Comparison of ENCODE assay signal across 1 cellular context in the genomic region with DNA sequence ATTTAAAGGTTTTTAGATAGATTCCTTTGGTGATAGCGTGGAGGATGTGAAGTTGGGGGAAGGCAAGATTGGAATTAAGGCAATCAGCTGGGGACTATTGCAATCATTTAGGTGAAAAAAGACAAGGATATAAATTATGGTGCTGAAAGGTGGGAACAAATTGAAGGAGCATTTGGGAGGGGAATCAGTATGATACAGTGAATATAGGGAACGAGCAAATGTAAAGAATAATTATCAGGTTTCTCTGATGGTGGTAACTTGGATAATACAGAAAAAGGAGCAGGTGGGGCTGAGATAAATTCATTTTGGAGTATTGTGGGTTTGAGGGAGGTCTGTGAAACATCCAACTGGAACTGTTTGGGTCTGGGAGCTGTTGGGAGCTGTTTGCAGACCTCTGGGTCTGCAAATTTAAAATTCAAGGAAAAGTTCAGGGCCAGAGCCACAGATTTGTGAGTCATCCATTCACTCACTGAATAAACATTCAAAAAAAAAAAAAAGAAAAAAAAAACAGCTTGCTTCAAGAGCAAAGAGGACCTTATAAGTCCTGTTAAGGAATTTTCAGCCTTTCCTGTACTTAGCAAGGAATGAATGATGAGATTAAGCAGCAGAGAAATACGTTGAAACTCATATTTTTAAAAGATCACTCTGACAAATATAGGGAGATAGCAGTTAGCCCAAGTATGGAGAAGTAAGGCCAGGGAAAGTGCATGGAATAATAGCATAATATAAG.
TF ChIP-seq lines count a peak whose summit lies in the region.

No MANE protein-coding gene starts in this region.

TF ChIP-seq in HepG2, 621 proteins besides CTCF, POLR2A, EP300 and RAD21 (continued from another document and continues in another):
- TF ChIP-seq, protein P1, sequence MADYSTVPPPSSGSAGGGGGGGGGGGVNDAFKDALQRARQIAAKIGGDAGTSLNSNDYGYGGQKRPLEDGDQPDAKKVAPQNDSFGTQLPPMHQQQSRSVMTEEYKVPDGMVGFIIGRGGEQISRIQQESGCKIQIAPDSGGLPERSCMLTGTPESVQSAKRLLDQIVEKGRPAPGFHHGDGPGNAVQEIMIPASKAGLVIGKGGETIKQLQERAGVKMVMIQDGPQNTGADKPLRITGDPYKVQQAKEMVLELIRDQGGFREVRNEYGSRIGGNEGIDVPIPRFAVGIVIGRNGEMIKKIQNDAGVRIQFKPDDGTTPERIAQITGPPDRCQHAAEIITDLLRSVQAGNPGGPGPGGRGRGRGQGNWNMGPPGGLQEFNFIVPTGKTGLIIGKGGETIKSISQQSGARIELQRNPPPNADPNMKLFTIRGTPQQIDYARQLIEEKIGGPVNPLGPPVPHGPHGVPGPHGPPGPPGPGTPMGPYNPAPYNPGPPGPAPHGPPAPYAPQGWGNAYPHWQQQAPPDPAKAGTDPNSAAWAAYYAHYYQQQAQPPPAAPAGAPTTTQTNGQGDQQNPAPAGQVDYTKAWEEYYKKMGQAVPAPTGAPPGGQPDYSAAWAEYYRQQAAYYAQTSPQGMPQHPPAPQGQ (CRISPR knock-in tag; IDR thresholded peaks at IDR 0.05; ENCODE audit: borderline replicate concordance): no peak
- TF ChIP-seq HOXA3 (CRISPR knock-in tag; IDR thresholded peaks at IDR 0.05): no peak
- no peak for TF ChIP-seq NCOA5 (CRISPR knock-in tag; IDR thresholded peaks at IDR 0.05)
- TF ChIP-seq PCBP1 (IDR thresholded peaks at IDR 0.05; ENCODE audit: borderline replicate concordance, low read depth, low read length): no peak
- no peak for TF ChIP-seq GZF1 (CRISPR knock-in tag; IDR thresholded peaks at IDR 0.05)
- TF ChIP-seq, protein P2, sequence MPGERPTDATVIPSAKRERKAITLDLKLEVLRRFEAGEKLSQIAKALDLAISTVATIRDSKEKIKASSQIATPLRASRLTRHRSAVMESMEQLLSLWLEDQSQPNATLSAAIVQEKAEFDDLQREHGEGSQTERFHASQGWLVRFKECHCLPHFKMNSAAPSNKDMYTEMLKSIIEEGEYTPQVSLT (CRISPR knock-in tag; IDR thresholded peaks at IDR 0.05; ENCODE audit: borderline replicate concordance, low read depth): no peak
- TF ChIP-seq ZNF607 (CRISPR knock-in tag; IDR thresholded peaks at IDR 0.05; ENCODE audit: borderline replicate concordance): no peak
- TF ChIP-seq MIXL1 (CRISPR knock-in tag; IDR thresholded peaks at IDR 0.05): peak; percentile 54; the same call in 1 of the 2 replicates
- TF ChIP-seq IKZF1 (IDR thresholded peaks at IDR 0.05): no peak
- TF ChIP-seq, protein P3, sequence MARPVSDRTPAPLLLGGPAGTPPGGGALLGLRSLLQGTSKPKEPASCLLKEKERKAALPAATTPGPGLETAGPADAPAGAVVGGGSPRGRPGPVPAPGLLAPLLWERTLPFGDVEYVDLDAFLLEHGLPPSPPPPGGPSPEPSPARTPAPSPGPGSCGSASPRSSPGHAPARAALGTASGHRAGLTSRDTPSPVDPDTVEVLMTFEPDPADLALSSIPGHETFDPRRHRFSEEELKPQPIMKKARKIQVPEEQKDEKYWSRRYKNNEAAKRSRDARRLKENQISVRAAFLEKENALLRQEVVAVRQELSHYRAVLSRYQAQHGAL (CRISPR knock-in tag; IDR thresholded peaks at IDR 0.05; ENCODE audit: not compliant biosample characterization): no peak
- TF ChIP-seq, protein P4, sequence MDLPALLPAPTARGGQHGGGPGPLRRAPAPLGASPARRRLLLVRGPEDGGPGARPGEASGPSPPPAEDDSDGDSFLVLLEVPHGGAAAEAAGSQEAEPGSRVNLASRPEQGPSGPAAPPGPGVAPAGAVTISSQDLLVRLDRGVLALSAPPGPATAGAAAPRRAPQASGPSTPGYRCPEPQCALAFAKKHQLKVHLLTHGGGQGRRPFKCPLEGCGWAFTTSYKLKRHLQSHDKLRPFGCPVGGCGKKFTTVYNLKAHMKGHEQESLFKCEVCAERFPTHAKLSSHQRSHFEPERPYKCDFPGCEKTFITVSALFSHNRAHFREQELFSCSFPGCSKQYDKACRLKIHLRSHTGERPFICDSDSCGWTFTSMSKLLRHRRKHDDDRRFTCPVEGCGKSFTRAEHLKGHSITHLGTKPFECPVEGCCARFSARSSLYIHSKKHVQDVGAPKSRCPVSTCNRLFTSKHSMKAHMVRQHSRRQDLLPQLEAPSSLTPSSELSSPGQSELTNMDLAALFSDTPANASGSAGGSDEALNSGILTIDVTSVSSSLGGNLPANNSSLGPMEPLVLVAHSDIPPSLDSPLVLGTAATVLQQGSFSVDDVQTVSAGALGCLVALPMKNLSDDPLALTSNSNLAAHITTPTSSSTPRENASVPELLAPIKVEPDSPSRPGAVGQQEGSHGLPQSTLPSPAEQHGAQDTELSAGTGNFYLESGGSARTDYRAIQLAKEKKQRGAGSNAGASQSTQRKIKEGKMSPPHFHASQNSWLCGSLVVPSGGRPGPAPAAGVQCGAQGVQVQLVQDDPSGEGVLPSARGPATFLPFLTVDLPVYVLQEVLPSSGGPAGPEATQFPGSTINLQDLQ (CRISPR knock-in tag; IDR thresholded peaks at IDR 0.05): no peak
- TF ChIP-seq NR3C1 (CRISPR knock-in tag; IDR thresholded peaks at IDR 0.05): no peak
- TF ChIP-seq DPF2 (CRISPR knock-in tag; IDR thresholded peaks at IDR 0.05; ENCODE audit: borderline replicate concordance, low read depth): no peak
- TF ChIP-seq, protein P5, sequence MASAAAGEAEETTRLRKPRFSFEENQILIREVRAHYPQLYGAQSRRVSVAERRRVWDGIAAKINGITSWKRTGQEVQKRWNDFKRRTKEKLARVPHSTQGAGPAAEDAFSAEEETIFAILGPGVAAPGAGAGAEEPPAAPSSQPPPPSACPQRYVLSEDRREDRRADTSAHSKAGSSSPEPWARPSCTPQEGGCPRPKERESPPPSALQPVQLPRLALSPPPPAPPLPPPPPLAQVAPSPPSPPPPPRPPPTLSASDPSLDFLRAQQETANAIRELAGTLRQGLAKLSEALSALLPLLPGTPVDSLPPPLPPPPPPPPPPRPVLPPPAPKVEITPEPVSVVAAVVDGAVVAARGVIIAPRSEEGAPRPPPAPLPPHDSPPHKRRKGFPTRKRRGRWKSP (CRISPR knock-in tag; IDR thresholded peaks at IDR 0.05): no peak
- TF ChIP-seq, protein P6, sequence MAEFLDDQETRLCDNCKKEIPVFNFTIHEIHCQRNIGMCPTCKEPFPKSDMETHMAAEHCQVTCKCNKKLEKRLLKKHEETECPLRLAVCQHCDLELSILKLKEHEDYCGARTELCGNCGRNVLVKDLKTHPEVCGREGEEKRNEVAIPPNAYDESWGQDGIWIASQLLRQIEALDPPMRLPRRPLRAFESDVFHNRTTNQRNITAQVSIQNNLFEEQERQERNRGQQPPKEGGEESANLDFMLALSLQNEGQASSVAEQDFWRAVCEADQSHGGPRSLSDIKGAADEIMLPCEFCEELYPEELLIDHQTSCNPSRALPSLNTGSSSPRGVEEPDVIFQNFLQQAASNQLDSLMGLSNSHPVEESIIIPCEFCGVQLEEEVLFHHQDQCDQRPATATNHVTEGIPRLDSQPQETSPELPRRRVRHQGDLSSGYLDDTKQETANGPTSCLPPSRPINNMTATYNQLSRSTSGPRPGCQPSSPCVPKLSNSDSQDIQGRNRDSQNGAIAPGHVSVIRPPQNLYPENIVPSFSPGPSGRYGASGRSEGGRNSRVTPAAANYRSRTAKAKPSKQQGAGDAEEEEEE (CRISPR knock-in tag; IDR thresholded peaks at IDR 0.05; ENCODE audit: borderline replicate concordance): no peak
- TF ChIP-seq ZNF282 (IDR thresholded peaks at IDR 0.05; ENCODE audit: partially characterized antibody): no peak
- TF ChIP-seq SNRNP70 (IDR thresholded peaks at IDR 0.05; ENCODE audit: low read depth, low read length): no peak
- no peak for TF ChIP-seq MTF1 (CRISPR knock-in tag; IDR thresholded peaks at IDR 0.05)
- no peak for TF ChIP-seq ARID2 (CRISPR knock-in tag; IDR thresholded peaks at IDR 0.05; ENCODE audit: borderline replicate concordance)
- TF ChIP-seq, protein P7, sequence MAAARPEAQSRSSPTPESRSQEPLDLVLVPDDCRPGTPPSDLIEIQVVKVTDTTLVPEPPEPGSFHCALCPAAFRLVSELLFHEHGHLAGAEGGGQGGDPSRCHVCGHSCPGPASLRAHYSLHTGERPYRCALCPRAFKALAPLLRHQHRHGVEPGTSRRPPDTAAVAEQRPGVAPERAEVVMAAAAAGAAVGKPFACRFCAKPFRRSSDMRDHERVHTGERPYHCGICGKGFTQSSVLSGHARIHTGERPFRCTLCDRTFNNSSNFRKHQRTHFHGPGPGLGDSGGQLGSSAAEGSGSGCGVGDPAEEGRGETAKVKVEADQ (CRISPR knock-in tag; IDR thresholded peaks at IDR 0.05; ENCODE audit: borderline replicate concordance): no peak
- no peak for TF ChIP-seq ZNF232 (CRISPR knock-in tag; IDR thresholded peaks at IDR 0.05; ENCODE audit: borderline replicate concordance)
- no peak for TF ChIP-seq NPAS2 (CRISPR knock-in tag; IDR thresholded peaks at IDR 0.05; ENCODE audit: borderline replicate concordance)
- TF ChIP-seq ZNF484 (CRISPR knock-in tag; IDR thresholded peaks at IDR 0.05; ENCODE audit: borderline replicate concordance, low read depth): no peak
- TF ChIP-seq, protein P8, sequence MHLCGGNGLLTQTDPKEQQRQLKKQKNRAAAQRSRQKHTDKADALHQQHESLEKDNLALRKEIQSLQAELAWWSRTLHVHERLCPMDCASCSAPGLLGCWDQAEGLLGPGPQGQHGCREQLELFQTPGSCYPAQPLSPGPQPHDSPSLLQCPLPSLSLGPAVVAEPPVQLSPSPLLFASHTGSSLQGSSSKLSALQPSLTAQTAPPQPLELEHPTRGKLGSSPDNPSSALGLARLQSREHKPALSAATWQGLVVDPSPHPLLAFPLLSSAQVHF (CRISPR knock-in tag; IDR thresholded peaks at IDR 0.05): no peak
- TF ChIP-seq ZNF556 (CRISPR knock-in tag; IDR thresholded peaks at IDR 0.05; ENCODE audit: borderline replicate concordance): no peak
- TF ChIP-seq YY1 (IDR thresholded peaks at IDR 0.05; ENCODE audit: insufficient read depth, insufficient replicate concordance, low read depth, low read length): no peak
- no peak for TF ChIP-seq RAD51 (IDR thresholded peaks at IDR 0.05; ENCODE audit: borderline replicate concordance)
- no peak for TF ChIP-seq KDM4B (CRISPR knock-in tag; IDR thresholded peaks at IDR 0.05)
- TF ChIP-seq ZNF816 (CRISPR knock-in tag; IDR thresholded peaks at IDR 0.05; ENCODE audit: borderline replicate concordance): no peak
- TF ChIP-seq, protein P9, sequence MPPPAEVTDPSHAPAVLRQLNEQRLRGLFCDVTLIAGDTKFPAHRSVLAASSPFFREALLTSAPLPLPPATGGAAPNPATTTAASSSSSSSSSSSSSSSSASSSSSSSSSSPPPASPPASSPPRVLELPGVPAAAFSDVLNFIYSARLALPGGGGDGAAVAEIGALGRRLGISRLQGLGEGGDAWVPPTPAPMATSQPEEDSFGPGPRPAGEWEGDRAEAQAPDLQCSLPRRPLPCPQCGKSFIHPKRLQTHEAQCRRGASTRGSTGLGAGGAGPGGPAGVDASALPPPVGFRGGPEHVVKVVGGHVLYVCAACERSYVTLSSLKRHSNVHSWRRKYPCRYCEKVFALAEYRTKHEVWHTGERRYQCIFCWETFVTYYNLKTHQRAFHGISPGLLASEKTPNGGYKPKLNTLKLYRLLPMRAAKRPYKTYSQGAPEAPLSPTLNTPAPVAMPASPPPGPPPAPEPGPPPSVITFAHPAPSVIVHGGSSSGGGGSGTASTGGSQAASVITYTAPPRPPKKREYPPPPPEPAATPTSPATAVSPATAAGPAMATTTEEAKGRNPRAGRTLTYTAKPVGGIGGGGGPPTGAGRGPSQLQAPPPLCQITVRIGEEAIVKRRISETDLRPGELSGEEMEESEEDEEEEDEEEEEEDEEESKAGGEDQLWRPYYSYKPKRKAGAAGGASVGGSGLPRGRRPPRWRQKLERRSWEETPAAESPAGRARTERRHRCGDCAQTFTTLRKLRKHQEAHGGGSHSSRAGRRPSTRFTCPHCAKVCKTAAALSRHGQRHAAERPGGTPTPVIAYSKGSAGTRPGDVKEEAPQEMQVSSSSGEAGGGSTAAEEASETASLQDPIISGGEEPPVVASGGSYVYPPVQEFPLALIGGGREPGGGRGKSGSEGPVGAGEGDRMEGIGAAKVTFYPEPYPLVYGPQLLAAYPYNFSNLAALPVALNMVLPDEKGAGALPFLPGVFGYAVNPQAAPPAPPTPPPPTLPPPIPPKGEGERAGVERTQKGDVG (CRISPR knock-in tag; IDR thresholded peaks at IDR 0.05; ENCODE audit: borderline replicate concordance): no peak
- no peak for TF ChIP-seq NFATC3 (CRISPR knock-in tag; IDR thresholded peaks at IDR 0.05)
- no peak for TF ChIP-seq ZFP41 (CRISPR knock-in tag; IDR thresholded peaks at IDR 0.05; ENCODE audit: borderline replicate concordance)
- no peak for TF ChIP-seq ZFP37 (CRISPR knock-in tag; IDR thresholded peaks at IDR 0.05; ENCODE audit: borderline replicate concordance)
- TF ChIP-seq, protein P10, sequence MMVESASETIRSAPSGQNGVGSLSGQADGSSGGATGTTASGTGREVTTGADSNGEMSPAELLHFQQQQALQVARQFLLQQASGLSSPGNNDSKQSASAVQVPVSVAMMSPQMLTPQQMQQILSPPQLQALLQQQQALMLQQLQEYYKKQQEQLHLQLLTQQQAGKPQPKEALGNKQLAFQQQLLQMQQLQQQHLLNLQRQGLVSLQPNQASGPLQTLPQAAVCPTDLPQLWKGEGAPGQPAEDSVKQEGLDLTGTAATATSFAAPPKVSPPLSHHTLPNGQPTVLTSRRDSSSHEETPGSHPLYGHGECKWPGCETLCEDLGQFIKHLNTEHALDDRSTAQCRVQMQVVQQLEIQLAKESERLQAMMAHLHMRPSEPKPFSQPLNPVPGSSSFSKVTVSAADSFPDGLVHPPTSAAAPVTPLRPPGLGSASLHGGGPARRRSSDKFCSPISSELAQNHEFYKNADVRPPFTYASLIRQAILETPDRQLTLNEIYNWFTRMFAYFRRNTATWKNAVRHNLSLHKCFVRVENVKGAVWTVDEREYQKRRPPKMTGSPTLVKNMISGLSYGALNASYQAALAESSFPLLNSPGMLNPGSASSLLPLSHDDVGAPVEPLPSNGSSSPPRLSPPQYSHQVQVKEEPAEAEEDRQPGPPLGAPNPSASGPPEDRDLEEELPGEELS (CRISPR knock-in tag; IDR thresholded peaks at IDR 0.05): peak; percentile 63
- no peak for TF ChIP-seq HOXD1 (CRISPR knock-in tag; IDR thresholded peaks at IDR 0.05)
- no peak; the same call in 1 of the 2 replicates for TF ChIP-seq ZSCAN20 (CRISPR knock-in tag; IDR thresholded peaks at IDR 0.05; ENCODE audit: borderline replicate concordance)
- TF ChIP-seq, protein P11, sequence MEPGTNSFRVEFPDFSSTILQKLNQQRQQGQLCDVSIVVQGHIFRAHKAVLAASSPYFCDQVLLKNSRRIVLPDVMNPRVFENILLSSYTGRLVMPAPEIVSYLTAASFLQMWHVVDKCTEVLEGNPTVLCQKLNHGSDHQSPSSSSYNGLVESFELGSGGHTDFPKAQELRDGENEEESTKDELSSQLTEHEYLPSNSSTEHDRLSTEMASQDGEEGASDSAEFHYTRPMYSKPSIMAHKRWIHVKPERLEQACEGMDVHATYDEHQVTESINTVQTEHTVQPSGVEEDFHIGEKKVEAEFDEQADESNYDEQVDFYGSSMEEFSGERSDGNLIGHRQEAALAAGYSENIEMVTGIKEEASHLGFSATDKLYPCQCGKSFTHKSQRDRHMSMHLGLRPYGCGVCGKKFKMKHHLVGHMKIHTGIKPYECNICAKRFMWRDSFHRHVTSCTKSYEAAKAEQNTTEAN (CRISPR knock-in tag; conservative IDR thresholded peaks at IDR 0.05): peak; percentile 72; the same call in 1 of the 2 replicates
- TF ChIP-seq, protein P12, sequence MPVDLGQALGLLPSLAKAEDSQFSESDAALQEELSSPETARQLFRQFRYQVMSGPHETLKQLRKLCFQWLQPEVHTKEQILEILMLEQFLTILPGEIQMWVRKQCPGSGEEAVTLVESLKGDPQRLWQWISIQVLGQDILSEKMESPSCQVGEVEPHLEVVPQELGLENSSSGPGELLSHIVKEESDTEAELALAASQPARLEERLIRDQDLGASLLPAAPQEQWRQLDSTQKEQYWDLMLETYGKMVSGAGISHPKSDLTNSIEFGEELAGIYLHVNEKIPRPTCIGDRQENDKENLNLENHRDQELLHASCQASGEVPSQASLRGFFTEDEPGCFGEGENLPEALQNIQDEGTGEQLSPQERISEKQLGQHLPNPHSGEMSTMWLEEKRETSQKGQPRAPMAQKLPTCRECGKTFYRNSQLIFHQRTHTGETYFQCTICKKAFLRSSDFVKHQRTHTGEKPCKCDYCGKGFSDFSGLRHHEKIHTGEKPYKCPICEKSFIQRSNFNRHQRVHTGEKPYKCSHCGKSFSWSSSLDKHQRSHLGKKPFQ (CRISPR knock-in tag; IDR thresholded peaks at IDR 0.05; ENCODE audit: insufficient replicate concordance): no peak
